8 cellular contexts compared by ENCODE assay signal in genomic region chr11:10742460-10743208, GRCh38. TPM values are rescaled to one million over a fixed set of nuclear protein-coding genes. Genes with fewer than 3 reads are reported as not detected.
DNase-seq lines count a peak whose midpoint lies in the region; ATAC-seq and TF ChIP-seq lines count a peak whose summit lies in the region.

No MANE protein-coding gene starts in this region.

- CTCF ChIA-PET in activated CD4-positive, alpha-beta memory T cell treated with anti-CD3 and anti-CD28 coated beads, Interleukin-2, amount 10 ng/mL, durations not matched to agents 7 days and 5 days (lab: Charles Lee) = interaction anchor here (0.8 to 2.9 kb wide), 7 partner anchors 9 to 435 kb away, joined by 3 to 10 read pairs (median 5); partner anchors contain the start of genes CTR9 and RNF141

- no peaks in the 10 kb centered on the region for H3K9me3 ChIP-seq in CD4-positive, CD25-positive, alpha-beta regulatory T cell (ENCODE audit: control insufficient read depth in 2 of 2, low read length in 2 of 2)
- no peaks in the 10 kb centered on the region for H3K9me3 ChIP-seq in thyroid gland
- H3K9me3 ChIP-seq in suprapubic skin = no peaks in the 10 kb centered on the region

- TF ChIP-seq EP300 in suprapubic skin (IDR thresholded peaks at IDR 0.05) = no peak

- no peak overlapping the region for H3K27ac ChIP-seq in CD4-positive, CD25-positive, alpha-beta regulatory T cell (ENCODE audit: insufficient read depth, low read length, poor library complexity, severe bottlenecking)
- H3K27ac ChIP-seq in thyroid gland (no peak overlapping the region), suprapubic skin (no peak overlapping the region)

- 74 to 84% methylated on average over 9 of the region's 9 CpGs for WGBS in thyroid gland, 2 donors
- WGBS in suprapubic skin = 49% methylated on average over 9 of the region's 9 CpGs

- H3K4me3 Mint-ChIP-seq in CD4-positive, CD25-positive, alpha-beta regulatory T cell = peak overlapping the region; percentile 2 to 56 (median 29)
- H3K4me3 Mint-ChIP-seq in activated CD4-positive, alpha-beta memory T cell treated with anti-CD3 and anti-CD28 coated beads, Interleukin-2, amount 10 ng/mL, durations not matched to agents 7 days and 5 days = peak overlapping the region; percentile 21

- peak; percentile 70 to 75 for ATAC-seq in CD4-positive, CD25-positive, alpha-beta regulatory T cell (ENCODE audit: low read depth in 2 of 2)
- ATAC-seq in HG02798 (IDR thresholded peaks at IDR 0.05; ENCODE audit: poor library complexity, unreplicated experiment) (peak; percentile 36), GM18520 (IDR thresholded peaks at IDR 0.05; ENCODE audit: unreplicated experiment) (no peak)

- peaks cover 4% of the 10 kb centered on the region for H3K27me3 Mint-ChIP-seq in CD4-positive, CD25-positive, alpha-beta regulatory T cell
- H3K27me3 Mint-ChIP-seq in activated CD4-positive, alpha-beta memory T cell treated with anti-CD3 and anti-CD28 coated beads, Interleukin-2, amount 10 ng/mL, durations not matched to agents 7 days and 5 days = no peaks in the 10 kb centered on the region

- TF ChIP-seq POLR2A in thyroid gland (IDR thresholded peaks at IDR 0.05) = no peak
- TF ChIP-seq POLR2A in suprapubic skin (IDR thresholded peaks at IDR 0.05) = no peak

- TF ChIP-seq CTCF in kidney epithelial cell (IDR thresholded peaks at IDR 0.05; ENCODE audit: insufficient read depth, low read length, poor library complexity, severe bottlenecking) = no peak
- TF ChIP-seq CTCF in thyroid gland (IDR thresholded peaks at IDR 0.05) = no peak
- TF ChIP-seq CTCF in suprapubic skin (IDR thresholded peaks at IDR 0.05) = no peak

- H3K4me3 ChIP-seq in CD4-positive, CD25-positive, alpha-beta regulatory T cell (ENCODE audit: low read depth, low read length) = peak overlapping the region; percentile 26
- H3K4me3 ChIP-seq in kidney epithelial cell (ENCODE audit: low read depth, low read length) (no peak overlapping the region), thyroid gland (replicated peaks in 1 of 3) (no peak overlapping the region), suprapubic skin (no peak overlapping the region)

- H3K4me1 Mint-ChIP-seq in CD4-positive, CD25-positive, alpha-beta regulatory T cell = peaks cover 16 to 29% (median 21%) of the 10 kb centered on the region in 4 donors
- H3K4me1 Mint-ChIP-seq in activated CD4-positive, alpha-beta memory T cell treated with anti-CD3 and anti-CD28 coated beads, Interleukin-2, amount 10 ng/mL, durations not matched to agents 7 days and 5 days = peaks cover 38% of the 10 kb centered on the region

- peaks cover 22% of the 10 kb centered on the region for H3K4me1 ChIP-seq in CD4-positive, CD25-positive, alpha-beta regulatory T cell (ENCODE audit: control insufficient read depth, insufficient read depth, low read length, poor library complexity, severe bottlenecking)
- H3K4me1 ChIP-seq in thyroid gland (no peaks in the 10 kb centered on the region), suprapubic skin (peaks cover 5% of the 10 kb centered on the region)

- H3K36me3 ChIP-seq in CD4-positive, CD25-positive, alpha-beta regulatory T cell (ENCODE audit: control insufficient read depth, insufficient read depth, low read length) = no peaks in the 10 kb centered on the region
- H3K36me3 ChIP-seq in kidney epithelial cell (ENCODE audit: control insufficient read depth, insufficient read depth, low read length) (no peaks in the 10 kb centered on the region), thyroid gland (no peaks in the 10 kb centered on the region), suprapubic skin (no peaks in the 10 kb centered on the region)

- POLR2A ChIA-PET in activated CD4-positive, alpha-beta memory T cell treated with anti-CD3 and anti-CD28 coated beads, Interleukin-2, amount 10 ng/mL, durations not matched to agents 7 days and 5 days (lab: Charles Lee) = interaction anchor here (0.9 to 1.8 kb wide), 5 partner anchors 8 to 439 kb away, joined by 3 to 9 read pairs (median 4); partner anchors contain the start of genes CTR9, EIF4G2 and RNF141

- no peaks in the 10 kb centered on the region for H3K27me3 ChIP-seq in CD4-positive, CD25-positive, alpha-beta regulatory T cell (ENCODE audit: control insufficient read depth, insufficient read depth, low read length)
- H3K27me3 ChIP-seq in kidney epithelial cell (ENCODE audit: control insufficient read depth, insufficient read depth, low read length) (no peaks in the 10 kb centered on the region), thyroid gland (no peaks in the 10 kb centered on the region), suprapubic skin (no peaks in the 10 kb centered on the region)

- no peaks in the 10 kb centered on the region for H3K36me3 Mint-ChIP-seq in CD4-positive, CD25-positive, alpha-beta regulatory T cell
- H3K36me3 Mint-ChIP-seq in activated CD4-positive, alpha-beta memory T cell treated with anti-CD3 and anti-CD28 coated beads, Interleukin-2, amount 10 ng/mL, durations not matched to agents 7 days and 5 days (ENCODE audit: low read depth) = no peaks in the 10 kb centered on the region

- peak overlapping the region in 1 of 3 donors; percentile 69 for H3K27ac Mint-ChIP-seq in CD4-positive, CD25-positive, alpha-beta regulatory T cell
- peak overlapping the region; percentile 83 for H3K27ac Mint-ChIP-seq in activated CD4-positive, alpha-beta memory T cell treated with anti-CD3 and anti-CD28 coated beads, Interleukin-2, amount 10 ng/mL, durations not matched to agents 7 days and 5 days

- H3K9me3 Mint-ChIP-seq in CD4-positive, CD25-positive, alpha-beta regulatory T cell = no peaks in the 10 kb centered on the region
- no peaks in the 10 kb centered on the region for H3K9me3 Mint-ChIP-seq in activated CD4-positive, alpha-beta memory T cell treated with anti-CD3 and anti-CD28 coated beads, Interleukin-2, amount 10 ng/mL, durations not matched to agents 7 days and 5 days

- intact Hi-C loops in thyroid gland (cut with DNase I) = no loop called here

- peak in 2 of 3 donors; percentile 21 to 71 for DNase-seq in CD4-positive, CD25-positive, alpha-beta regulatory T cell
- DNase-seq in activated CD4-positive, alpha-beta memory T cell treated with anti-CD3 and anti-CD28 coated beads, Interleukin-2, amount 10 ng/mL, durations not matched to agents 7 days and 5 days = peak; percentile 71
- DNase-seq in kidney epithelial cell (ENCODE audit: low read depth) (peak; percentile 23), thyroid gland (no peak), suprapubic skin (ENCODE audit: low spot score in 2 of 2) (no peak), NCI-H2029 (lab: John Stamatoyannopoulos, UW) (no peak)

RNA-seq across cellular contexts. Expression of gene CTR9, which starts 8.4 kb away (rescaled TPM):
- 27.9 TPM for total RNA-seq in CD4-positive, CD25-positive, alpha-beta regulatory T cell
- polyA plus RNA-seq in CD4-positive, CD25-positive, alpha-beta regulatory T cell = 10 to 100 TPM; 45.4 to 52.2 (median 47.4) TPM
- total RNA-seq in activated CD4-positive, alpha-beta memory T cell treated with anti-CD3 and anti-CD28 coated beads, Interleukin-2, amount 10 ng/mL, durations not matched to agents 7 days and 5 days = 10 to 100 TPM; 48.4 to 54.5 TPM
- total RNA-seq in kidney epithelial cell = 21.7 and 23.1 TPM in 2 replicates
- 10 to 100 TPM; 28.9 to 35.3 (median 31.7) TPM for total RNA-seq in thyroid gland
- total RNA-seq in suprapubic skin = 10 to 100 TPM; 28.6 to 34.1 (median 30.5) TPM

RNA-seq across cellular contexts. Expression of gene IRAG1, which starts 49.1 kb away (rescaled TPM):
- total RNA-seq in CD4-positive, CD25-positive, alpha-beta regulatory T cell = not detected
- polyA plus RNA-seq in CD4-positive, CD25-positive, alpha-beta regulatory T cell = not detected
- under 1 TPM in 1 of 2 experiments, not detected in 1; 0.08 TPM for total RNA-seq in activated CD4-positive, alpha-beta memory T cell treated with anti-CD3 and anti-CD28 coated beads, Interleukin-2, amount 10 ng/mL, durations not matched to agents 7 days and 5 days
- total RNA-seq in kidney epithelial cell (0.21 and 0.54 TPM in 2 replicates), thyroid gland (10 to 100 TPM in 1 of 4 donors, 1 to 10 TPM in 3; 3.2 to 14.4 (median 5.8) TPM), suprapubic skin (1 to 10 TPM; 2.9 to 4.6 (median 4.2) TPM)

Comparison
In these comparisons a context has a peak if more than half of its experiments do, and no peak if none do; other contexts are left out.
1. DNase-seq: peak in CD4-positive, CD25-positive, alpha-beta regulatory T cell (2 of 3), activated CD4-positive, alpha-beta memory T cell treated with anti-CD3 and anti-CD28 coated beads, Interleukin-2, amount 10 ng/mL, durations not matched to agents 7 days and 5 days (single experiment) and kidney epithelial cell (single experiment); none in thyroid gland (0 of 2), suprapubic skin (0 of 2) and NCI-H2029 (single experiment).